1 cellular context compared by ENCODE assay signal in genomic region chr6:21586300-21586699, GRCh38.
TF ChIP-seq lines count a peak whose summit lies in the region.

No MANE protein-coding gene starts in this region.

TF ChIP-seq in HepG2, 621 proteins besides CTCF, POLR2A, EP300 and RAD21:
- TF ChIP-seq AKNA (CRISPR knock-in tag; IDR thresholded peaks at IDR 0.05; ENCODE audit: borderline replicate concordance) (no peak), CEBPB (IDR thresholded peaks at IDR 0.05; ENCODE audit: borderline replicate concordance, low read depth, low read length) (0 out of 2 replicates have a peak, but pooled peaks have one; percentile 33)
